ENCODE assay signal across 22 cellular contexts in the genomic region with DNA sequence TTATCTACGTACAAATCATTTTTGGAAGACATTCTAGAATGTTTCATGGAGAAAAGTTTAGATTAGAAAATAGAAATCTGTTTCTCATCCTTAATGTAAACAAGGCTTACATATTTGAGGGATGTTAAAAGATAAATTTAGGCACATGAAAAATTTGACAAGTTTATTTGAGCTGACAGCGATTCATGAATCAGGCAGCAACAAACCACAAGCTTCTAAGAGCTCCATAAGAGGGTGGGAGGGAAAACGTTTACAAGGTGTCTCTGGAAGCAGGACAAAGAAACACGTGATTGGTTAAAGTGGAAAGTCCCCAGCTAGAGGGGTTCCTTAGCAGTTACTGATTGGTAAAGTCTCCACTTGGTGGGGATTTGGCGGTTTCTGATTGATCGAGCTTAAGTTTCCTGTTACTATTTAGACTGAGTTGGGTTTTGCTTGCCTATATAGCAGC.
A peak's percentile ranks its signal among the peaks of the same experiment; 100 is the strongest.
DNase-seq lines count a peak whose midpoint lies in the region; ATAC-seq and TF ChIP-seq lines count a peak whose summit lies in the region.
"Had no signal": no experiment of that assay in that cellular context is flagged by ENCODE, and none has a peak within 500 bp of the region (broad histone marks: within the 10 kb centered on the region; RNA-seq: fewer than 3 reads in every experiment).

No MANE protein-coding gene starts in this region.

- peaks cover 2% of the 10 kb centered on the region for H3K4me1 Mint-ChIP-seq in activated CD4-positive, alpha-beta memory T cell treated with anti-CD3 and anti-CD28 coated beads for 36 hours (ENCODE audit: low read depth)

- intact Hi-C loops in activated CD4-positive, alpha-beta memory T cell treated with anti-CD3 and anti-CD28 coated beads for 36 hours (cut with micrococcal nuclease), result no loop called here

- H3K4me3 ChIP-seq in AG10803 (ENCODE audit: low read length) (no peak overlapping the region), tibial nerve (no peak overlapping the region)
- H3K4me3 ChIP-seq: dorsolateral prefrontal cortex, heart left ventricle, lung, uterus had no signal

- H3K36me3 Mint-ChIP-seq in activated CD4-positive, alpha-beta memory T cell treated with anti-CD3 and anti-CD28 coated beads for 36 hours, result no peaks in the 10 kb centered on the region
- H3K36me3 Mint-ChIP-seq: naive thymus-derived CD4-positive, alpha-beta T cell had no signal

- WGBS in tibial nerve, 2 donors, result 74 to 77% methylated on average over 6 of the region's 6 CpGs

- no peak for TF ChIP-seq POLR2A in tibial nerve (IDR thresholded peaks at IDR 0.05)

- H3K27me3 ChIP-seq in tibial nerve, result no peaks in the 10 kb centered on the region
- H3K27me3 ChIP-seq: dorsolateral prefrontal cortex, heart left ventricle, uterus had no signal

- POLR2A ChIA-PET in activated CD4-positive, alpha-beta memory T cell treated with anti-CD3 and anti-CD28 coated beads for 36 hours (lab: Charles Lee), result interaction anchor here (0.6 kb wide), 1 partner anchor 1983 kb away, joined by 4 read pairs; no protein-coding TSS in a partner anchor

- H3K36me3 ChIP-seq in tibial nerve, result no peaks in the 10 kb centered on the region
- H3K36me3 ChIP-seq: heart left ventricle, uterus had no signal

- no peak overlapping the region for H3K4me3 Mint-ChIP-seq in activated CD4-positive, alpha-beta memory T cell treated with anti-CD3 and anti-CD28 coated beads for 36 hours
- H3K4me3 Mint-ChIP-seq: activated T-cell treated with anti-CD3 and anti-CD28 coated beads, Interleukin-2, amount 50 U/mL, for 24 hours; naive thymus-derived CD4-positive, alpha-beta T cell had no signal

- H3K9me3 ChIP-seq in tibial nerve, result no peaks in the 10 kb centered on the region
- H3K9me3 ChIP-seq: heart left ventricle, uterus had no signal

- H3K9me3 Mint-ChIP-seq in activated CD4-positive, alpha-beta memory T cell treated with anti-CD3 and anti-CD28 coated beads for 36 hours, result no peaks in the 10 kb centered on the region
- H3K9me3 Mint-ChIP-seq: activated T-cell treated with anti-CD3 and anti-CD28 coated beads, Interleukin-2, amount 50 U/mL, for 24 hours had no signal

- H3K27ac ChIP-seq in tibial nerve, result no peak overlapping the region
- H3K27ac ChIP-seq: dorsolateral prefrontal cortex, uterus had no signal

- no peak for TF ChIP-seq CTCF in AG10803 (conservative IDR thresholded peaks at IDR 0.05; ENCODE audit: low read length)
- no peak for TF ChIP-seq CTCF in tibial nerve (IDR thresholded peaks at IDR 0.05)

- no peak overlapping the region for H3K27ac Mint-ChIP-seq in activated CD4-positive, alpha-beta memory T cell treated with anti-CD3 and anti-CD28 coated beads for 36 hours
- H3K27ac Mint-ChIP-seq: activated T-cell treated with anti-CD3 and anti-CD28 coated beads, Interleukin-2, amount 50 U/mL, for 24 hours; naive thymus-derived CD4-positive, alpha-beta T cell had no signal

- ATAC-seq in HG02678 (IDR thresholded peaks at IDR 0.05; ENCODE audit: unreplicated experiment) (peak; percentile 66), GM21576 (IDR thresholded peaks at IDR 0.05; ENCODE audit: unreplicated experiment) (no peak), HG02571 (IDR thresholded peaks at IDR 0.05; ENCODE audit: unreplicated experiment) (no peak)
- ATAC-seq: heart left ventricle; naive thymus-derived CD4-positive, alpha-beta T cell; Right ventricle myocardium inferior had no signal

- H3K27me3 Mint-ChIP-seq in activated CD4-positive, alpha-beta memory T cell treated with anti-CD3 and anti-CD28 coated beads for 36 hours, result peaks cover 5% of the 10 kb centered on the region

- DNase-seq in AG10803 (ENCODE audit: low read depth) (peak; percentile 45), astrocyte of the hippocampus (ENCODE audit: low read depth, low spot score) (peak; percentile 43), hepatic stellate cell (ENCODE audit: low spot score) (peak; percentile 60), tibial nerve (ENCODE audit: low spot score in 2 of 2) (no peak)
- no peak for DNase-seq in activated CD4-positive, alpha-beta memory T cell treated with anti-CD3 and anti-CD28 coated beads for 36 hours
- DNase-seq: activated CD4-positive, alpha-beta T cell treated with anti-CD3 and anti-CD28 coated beads, Interleukin-2, amount 50 U/mL, for 4 hours; activated naive CD4-positive, alpha-beta T cell treated with anti-CD3 and anti-CD28 coated beads, Interleukin-2, amount 50 U/mL, for 16 hours; activated T-cell treated with anti-CD3 and anti-CD28 coated beads, Interleukin-2, amount 50 U/mL, for 24 hours; AML-193; dorsolateral prefrontal cortex; heart left ventricle; naive thymus-derived CD4-positive, alpha-beta T cell; NCI-H2029 treated with DMSO at 0.1 percent for 48 hours; NCI-H510A treated with DMSO at 0.1 percent for 48 hours; stimulated activated CD4-positive, alpha-beta T cell treated with anti-CD3 and anti-CD28 coated beads, Interleukin-2, amount 100 ng/mL, for 48 hours; T-helper 1 cell; uterus had no signal

- CTCF ChIA-PET in activated CD4-positive, alpha-beta memory T cell treated with anti-CD3 and anti-CD28 coated beads for 36 hours (lab: Charles Lee), result no interaction called here

- H3K4me1 ChIP-seq in tibial nerve, result peaks cover 0 to 23% (median 4%) of the 10 kb centered on the region in 4 donors
- H3K4me1 ChIP-seq: uterus had no signal

- TF ChIP-seq EP300 in tibial nerve (IDR thresholded peaks at IDR 0.05), result no peak

Comparison
In these comparisons a context has a peak if more than half of its experiments do, and no peak if none do; other contexts are left out.
1. DNase-seq: peak in AG10803 (single experiment), astrocyte of the hippocampus (single experiment) and hepatic stellate cell (single experiment); none in activated CD4-positive, alpha-beta memory T cell treated with anti-CD3 and anti-CD28 coated beads for 36 hours (single experiment) and tibial nerve (0 of 2).